In the genomic region with DNA sequence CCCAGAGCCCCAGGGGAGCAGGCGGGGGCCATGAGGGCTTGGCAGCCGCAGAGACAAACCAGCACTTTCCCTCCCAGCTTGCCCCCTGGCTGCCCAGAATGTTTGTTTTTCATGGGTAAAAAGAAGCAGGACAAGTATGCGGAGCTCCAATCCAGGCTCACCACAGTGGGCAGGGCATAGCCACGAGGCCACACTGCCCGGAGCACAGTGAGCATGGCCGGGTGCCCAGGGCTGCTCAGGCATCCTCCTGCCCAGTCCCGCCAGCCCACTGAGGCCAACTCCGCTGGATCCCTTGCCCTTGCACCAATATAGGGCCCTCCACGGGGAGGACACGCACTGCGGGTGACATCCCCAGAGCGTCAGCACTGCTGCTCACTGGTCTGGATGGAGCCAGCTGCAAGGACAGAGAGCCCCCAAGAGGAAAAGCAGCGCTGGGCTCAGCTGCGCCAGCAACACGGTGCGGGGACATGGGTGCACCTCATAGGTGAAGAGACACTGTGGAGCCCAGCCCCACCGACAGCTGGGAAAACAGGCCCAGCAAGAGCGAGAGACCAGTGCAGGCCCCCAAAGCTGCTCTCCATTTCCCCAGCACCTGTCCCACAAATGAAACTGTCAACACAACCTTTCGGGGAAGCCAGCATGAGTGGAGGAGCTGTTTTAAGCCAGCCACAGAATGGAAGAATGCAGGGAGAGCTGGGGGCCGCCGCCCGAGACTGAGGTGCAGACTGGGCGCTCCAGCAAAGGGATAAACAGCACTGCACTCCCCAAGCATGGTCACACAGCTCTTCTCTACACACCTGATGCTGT, we compare ENCODE assay signal across 17 cellular contexts. TPM values are rescaled to one million over a fixed set of nuclear protein-coding genes. Genes with fewer than 3 reads are reported as not detected.
A peak's percentile ranks its signal among the peaks of the same experiment; 100 is the strongest.
DNase-seq lines count a peak whose midpoint lies in the region; TF ChIP-seq lines count a peak whose summit lies in the region.
"Had no signal": no experiment of that assay in that cellular context is flagged by ENCODE, and none has a peak within 500 bp of the region (broad histone marks: within the 10 kb centered on the region; RNA-seq: fewer than 3 reads in every experiment).

No MANE protein-coding gene starts in this region.

- TF ChIP-seq CTCF in AG10803 (conservative IDR thresholded peaks at IDR 0.05; ENCODE audit: low read length) (no peak), osteocyte (IDR thresholded peaks at IDR 0.05) (peak; percentile 8), GM20000 (IDR thresholded peaks at IDR 0.05; ENCODE audit: extremely low read depth, missing control alignments) (no peak)

- DNase-seq in AG10803 (ENCODE audit: low read depth): peak; percentile 16
- peak; percentile 33 for DNase-seq in SHP77 treated with DMSO at 0.1 percent for 48 hours (lab: John Stamatoyannopoulos, UW)
- peak; percentile 79 for DNase-seq in fibroblast of gingiva (ENCODE audit: low read depth)
- DNase-seq in osteocyte (ENCODE audit: extremely low spot score, unreplicated experiment): no peak
- no peak for DNase-seq in immature natural killer cell
- DNase-seq in activated CD4-positive, alpha-beta T cell treated with anti-CD3 and anti-CD28 coated beads for 4 hours: no peak
- DNase-seq in GM19240 (ENCODE audit: insufficient read length, low spot score): no peak
- no peak for DNase-seq in GM20000 (ENCODE audit: low spot score)
- DNase-seq: activated naive CD4-positive, alpha-beta T cell treated with anti-CD3 and anti-CD28 coated beads, Interleukin-2, amount 10 ng/mL, durations not matched to agents 7 days and 5 days; DND-41; HFFc6; NCI-H1417; NCI-H2171 treated with DMSO at 0.1 percent for 48 hours; NCI-H82; PC-3; stimulated activated naive CD8-positive, alpha-beta T cell treated with anti-CD3 and anti-CD28 coated beads, Interleukin-15, Interleukin-2, amounts not matched to agents 100 U/mL and 50 U/mL, for 24 hours had no signal

- H3K27me3 Mint-ChIP-seq in osteocyte (ENCODE audit: unreplicated experiment): no peaks in the 10 kb centered on the region
- H3K27me3 Mint-ChIP-seq in immature natural killer cell (ENCODE audit: low read depth in 3 of 3): peaks cover 0 to 3% (median 1%) of the 10 kb centered on the region in 3 donors

- H3K4me3 ChIP-seq in AG10803 (ENCODE audit: low read length): no peak overlapping the region

- H3K9me3 Mint-ChIP-seq in osteocyte (ENCODE audit: unreplicated experiment): no peaks in the 10 kb centered on the region
- H3K9me3 Mint-ChIP-seq in immature natural killer cell: no peaks in the 10 kb centered on the region
- H3K9me3 Mint-ChIP-seq: activated naive CD4-positive, alpha-beta T cell treated with anti-CD3 and anti-CD28 coated beads, Interleukin-2, amount 10 ng/mL, durations not matched to agents 7 days and 5 days; CD8-positive, alpha-beta T cell; HFFc6 had no signal

- H3K4me3 Mint-ChIP-seq in osteocyte (ENCODE audit: unreplicated experiment): no peak overlapping the region
- H3K4me3 Mint-ChIP-seq in immature natural killer cell: no peak overlapping the region
- H3K4me3 Mint-ChIP-seq: activated naive CD4-positive, alpha-beta T cell treated with anti-CD3 and anti-CD28 coated beads, Interleukin-2, amount 10 ng/mL, durations not matched to agents 7 days and 5 days; CD8-positive, alpha-beta T cell; HFFc6 had no signal

- H3K27ac Mint-ChIP-seq in osteocyte (ENCODE audit: unreplicated experiment) (no peak overlapping the region), immature natural killer cell (no peak overlapping the region)
- H3K27ac Mint-ChIP-seq: activated naive CD4-positive, alpha-beta T cell treated with anti-CD3 and anti-CD28 coated beads, Interleukin-2, amount 10 ng/mL, durations not matched to agents 7 days and 5 days; CD8-positive, alpha-beta T cell; HFFc6 had no signal

- H3K36me3 Mint-ChIP-seq in osteocyte (ENCODE audit: unreplicated experiment): no peaks in the 10 kb centered on the region
- no peaks in the 10 kb centered on the region for H3K36me3 Mint-ChIP-seq in immature natural killer cell
- H3K36me3 Mint-ChIP-seq: activated naive CD4-positive, alpha-beta T cell treated with anti-CD3 and anti-CD28 coated beads, Interleukin-2, amount 10 ng/mL, durations not matched to agents 7 days and 5 days; CD8-positive, alpha-beta T cell had no signal

- H3K4me1 Mint-ChIP-seq in osteocyte (ENCODE audit: unreplicated experiment) (peaks cover 47% of the 10 kb centered on the region), immature natural killer cell (no peaks in the 10 kb centered on the region)
- H3K4me1 Mint-ChIP-seq: activated naive CD4-positive, alpha-beta T cell treated with anti-CD3 and anti-CD28 coated beads, Interleukin-2, amount 10 ng/mL, durations not matched to agents 7 days and 5 days had no signal

RNA-seq across cellular contexts. Expression of gene ARVCF, which starts 24.8 kb away (rescaled TPM):
- total RNA-seq in osteocyte: 26.5 and 29.3 TPM in 2 replicates
- polyA plus RNA-seq in immature natural killer cell: 10 to 100 TPM in 1 of 3 donors, 1 to 10 TPM in 2; 5.3 to 15.9 (median 5.3) TPM

RNA-seq across cellular contexts. Expression of gene TANGO2, which starts 29.1 kb away (rescaled TPM):
- 24.9 and 28.1 TPM in 2 replicates for total RNA-seq in osteocyte
- polyA plus RNA-seq in immature natural killer cell: 10 to 100 TPM; 43.3 to 68.6 (median 56.6) TPM

RNA-seq across cellular contexts. Expression of gene TXNRD2, which starts 50.2 kb away (rescaled TPM):
- total RNA-seq in osteocyte: 12.6 and 13.1 TPM in 2 replicates
- polyA plus RNA-seq in immature natural killer cell: 10 to 100 TPM; 11.0 to 17.1 (median 15.5) TPM

RNA-seq across cellular contexts. Expression of gene COMT, which starts 50.3 kb away (rescaled TPM):
- 92.1 and 94.1 TPM in 2 replicates for total RNA-seq in osteocyte
- polyA plus RNA-seq in immature natural killer cell: 100 to 1,000 TPM; 130 to 167 (median 155) TPM

Comparison
In these comparisons a context has a peak if more than half of its experiments do, and no peak if none do; other contexts are left out.
1. DNase-seq: peak in AG10803 (single experiment), SHP77 treated with DMSO at 0.1 percent for 48 hours (single experiment) and fibroblast of gingiva (single experiment); none in osteocyte (single experiment), immature natural killer cell (0 of 3), activated CD4-positive, alpha-beta T cell treated with anti-CD3 and anti-CD28 coated beads for 4 hours (0 of 2), GM19240 (single experiment) and GM20000 (single experiment).